In the genomic region with DNA sequence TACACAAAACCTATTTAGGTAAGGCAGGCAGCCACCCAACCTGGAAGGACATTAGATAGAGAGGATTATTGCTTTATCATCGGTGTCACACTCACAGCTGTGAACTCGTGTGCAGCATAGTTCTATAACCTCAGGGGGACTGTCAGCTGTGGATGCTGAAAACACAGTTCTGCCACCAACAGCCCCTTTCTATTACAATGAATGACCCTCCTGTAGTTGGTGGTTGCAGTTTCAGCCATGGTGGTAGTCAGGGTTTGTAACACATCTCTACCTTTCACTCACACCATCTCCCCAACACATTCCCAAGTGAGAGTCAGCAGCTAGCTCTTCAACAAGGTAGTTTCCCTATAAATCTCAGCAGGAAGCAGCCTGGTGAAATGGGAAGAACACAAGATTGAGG, we compare ENCODE assay signal across 15 cellular contexts.
DNase-seq lines count a peak whose midpoint lies in the region; ATAC-seq and TF ChIP-seq lines count a peak whose summit lies in the region.
"Had no signal": no experiment of that assay in that cellular context is flagged by ENCODE, and none has a peak within 500 bp of the region (broad histone marks: within the 10 kb centered on the region; RNA-seq: fewer than 3 reads in every experiment).

No MANE protein-coding gene starts in this region.

- peak; percentile 68 for ATAC-seq in GM19043 (IDR thresholded peaks at IDR 0.05; ENCODE audit: low read depth, unreplicated experiment)
- ATAC-seq in GM21723 (IDR thresholded peaks at IDR 0.05; ENCODE audit: unreplicated experiment) = peak; percentile 77
- ATAC-seq in HG03097 (IDR thresholded peaks at IDR 0.05; ENCODE audit: low FRiP score, unreplicated experiment) = peak; percentile 76
- ATAC-seq in activated CD4-positive, CD25-positive, alpha-beta regulatory T cell treated with anti-CD3 and anti-CD28 coated beads, Interleukin-2, amount 50 U/mL, for 24 hours = no peak
- ATAC-seq: lower lobe of right lung had no signal

- no peak overlapping the region for H3K18ac ChIP-seq in neuronal stem cell (ENCODE audit: low read length)

- no peaks in the 10 kb centered on the region for H3K79me1 ChIP-seq in neuronal stem cell (ENCODE audit: low read depth, low read length)

- H3K36me3 ChIP-seq in neuronal stem cell (replicated peaks in 1 of 2; ENCODE audit: control insufficient read depth in 2 of 2, insufficient read depth in 2 of 2, low read length in 2 of 2) = no peaks in the 10 kb centered on the region
- H3K36me3 ChIP-seq: lower lobe of right lung, thoracic aorta had no signal

- no peak overlapping the region for H3K4me2 ChIP-seq in neuronal stem cell (ENCODE audit: insufficient read depth, low read length, poor library complexity, severe bottlenecking)

- H2AFZ ChIP-seq in neuronal stem cell (ENCODE audit: low read length) = peak overlapping the region; percentile 22

- H4K8ac ChIP-seq in neuronal stem cell (ENCODE audit: low read depth, low read length) = no peak overlapping the region

- in situ Hi-C loops in GM13977 (cut with MboI; ENCODE audit: low pct_unique_long_range_greater_than_20kb, low sequenced_read_pairs, unreplicated experiment) = no loop called here

- no peak overlapping the region for H3K14ac ChIP-seq in neuronal stem cell (ENCODE audit: low read length)

- H3K27ac ChIP-seq in neuronal stem cell (replicated peaks; ENCODE audit: low read length) = no peak overlapping the region
- H3K27ac ChIP-seq: lower lobe of right lung, thoracic aorta had no signal

- H2AK5ac ChIP-seq in neuronal stem cell (ENCODE audit: low read depth, low read length) = no peak overlapping the region

- no peak overlapping the region for H2BK120ac ChIP-seq in neuronal stem cell (ENCODE audit: low read depth, low read length)

- H2BK5ac ChIP-seq in neuronal stem cell (ENCODE audit: low read length) = no peak overlapping the region

- TF ChIP-seq CTCF in GM13977 (IDR thresholded peaks at IDR 0.05; ENCODE audit: extremely low read depth, insufficient read depth, missing control alignments) = no peak

- no peak overlapping the region for H3K4ac ChIP-seq in neuronal stem cell (ENCODE audit: low read length)

- peaks cover 0 to 2% of the 10 kb centered on the region in 2 donors for H3K4me1 ChIP-seq in neuronal stem cell (ENCODE audit: control insufficient read depth in 2 of 2, insufficient read depth in 1 of 2, low read depth in 1 of 2, low read length in 2 of 2)
- H3K4me1 ChIP-seq: lower lobe of right lung had no signal

- H3K4me3 ChIP-seq in neuronal stem cell (ENCODE audit: low read length in 2 of 2) = no peak overlapping the region
- H3K4me3 ChIP-seq: lower lobe of right lung, thoracic aorta had no signal

- no peak overlapping the region for H4K91ac ChIP-seq in neuronal stem cell (ENCODE audit: low read depth, low read length, poor library complexity)

- H2BK12ac ChIP-seq in neuronal stem cell (ENCODE audit: low read length) = no peak overlapping the region

- H3K23ac ChIP-seq in neuronal stem cell (ENCODE audit: low read depth, low read length, poor library complexity) = no peak overlapping the region

- WGBS in neuronal stem cell (ENCODE audit: extremely low coverage in 2 of 2, insufficient read length in 2 of 2, insufficient replicate concordance in 1 of 2), 2 donors = no CpG with 5 or more reads among the region's 2 CpGs

- H3K9me3 ChIP-seq in neuronal stem cell (replicated peaks in 1 of 2; ENCODE audit: control insufficient read depth in 2 of 2, insufficient read depth in 1 of 2, low read depth in 1 of 2, low read length in 2 of 2) = no peaks in the 10 kb centered on the region
- H3K9me3 ChIP-seq: lower lobe of right lung, thoracic aorta had no signal

- no peaks in the 10 kb centered on the region for H3K27me3 ChIP-seq in neuronal stem cell (ENCODE audit: control insufficient read depth in 3 of 3, insufficient read depth in 3 of 3, low read depth in 1 of 3, low read length in 3 of 3)

- no peak for DNase-seq in neuronal stem cell (ENCODE audit: low spot score)
- no peak for DNase-seq in stimulated activated naive CD4-positive, alpha-beta T cell treated with Interleukin-2 at 50 U/mL for 16 hours (lab: John Stamatoyannopoulos, UW)
- no peak for DNase-seq in GM13977 (ENCODE audit: low spot score)
- DNase-seq in NCI-H1694 treated with DMSO at 0.1 percent for 48 hours (lab: John Stamatoyannopoulos, UW) = no peak
- DNase-seq: activated CD4-positive, alpha-beta T cell treated with anti-CD3 and anti-CD28 coated beads, Interleukin-2, amount 50 U/mL, for 48 hours; activated naive CD4-positive, alpha-beta T cell; caudate nucleus; HFFc6; hypothalamus; lower lobe of right lung had no signal

- H2BK15ac ChIP-seq in neuronal stem cell (ENCODE audit: low read length) = no peak overlapping the region

- no peak overlapping the region for H3K9ac ChIP-seq in neuronal stem cell (ENCODE audit: low read depth, low read length, poor library complexity)

Comparison
In these comparisons a context has a peak if more than half of its experiments do, and no peak if none do; other contexts are left out.
1. ATAC-seq: peak in GM19043 (single experiment), GM21723 (single experiment) and HG03097 (single experiment); none in activated CD4-positive, CD25-positive, alpha-beta regulatory T cell treated with anti-CD3 and anti-CD28 coated beads, Interleukin-2, amount 50 U/mL, for 24 hours (0 of 2).